ENCODE assay signal across 11 cellular contexts in the genomic region with DNA sequence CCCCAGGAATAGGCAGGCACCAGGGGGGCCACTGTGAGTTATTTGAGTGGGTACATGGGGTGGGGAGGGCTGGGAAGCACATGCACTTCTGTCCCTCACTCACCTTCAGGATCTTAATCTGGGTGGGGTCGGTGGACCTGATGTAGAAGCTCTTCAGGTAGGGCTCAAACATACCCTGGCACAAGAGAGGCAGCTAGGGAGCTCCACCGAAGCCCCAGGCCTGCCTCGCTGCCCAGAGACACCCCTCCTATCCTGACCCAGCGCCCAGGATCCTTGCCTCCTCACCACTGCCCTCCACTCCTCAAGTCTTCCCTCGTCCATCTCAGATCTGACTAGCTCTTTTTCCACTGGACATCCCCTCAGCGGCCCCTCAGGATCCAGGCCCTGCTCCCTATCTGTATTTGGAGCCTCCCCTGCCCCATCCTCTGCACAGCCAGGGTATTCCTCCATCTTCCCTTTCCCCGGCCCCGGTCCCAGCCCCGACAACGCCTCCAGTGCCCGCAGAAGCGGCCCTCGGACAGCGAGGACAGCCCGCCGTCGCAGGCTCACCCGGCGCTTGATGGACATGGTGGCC. TPM values are rescaled to one million over a fixed set of nuclear protein-coding genes. Genes with fewer than 3 reads are reported as not detected.
DNase-seq lines count a peak whose midpoint lies in the region; ATAC-seq and TF ChIP-seq lines count a peak whose summit lies in the region.
"Had no signal": no experiment of that assay in that cellular context is flagged by ENCODE, and none has a peak within 500 bp of the region (broad histone marks: within the 10 kb centered on the region; RNA-seq: fewer than 3 reads in every experiment).

No MANE protein-coding gene starts in this region.

- TF ChIP-seq CTCF in spleen (IDR thresholded peaks at IDR 0.05 in 8 of 11, conservative IDR thresholded peaks at IDR 0.05 in 3 of 11), result no peak
- no peak for TF ChIP-seq CTCF in GM20000 (IDR thresholded peaks at IDR 0.05; ENCODE audit: extremely low read depth, missing control alignments)

- H3K9me3 ChIP-seq in HUES48 (ENCODE audit: control insufficient read depth, insufficient read depth, low read length) (no peaks in the 10 kb centered on the region), iPS-18c (ENCODE audit: control insufficient read depth, insufficient read depth, low read length) (no peaks in the 10 kb centered on the region), spleen (no peaks in the 10 kb centered on the region)

- no peak overlapping the region for H3K27ac ChIP-seq in HUES48 (ENCODE audit: low read depth, low read length)
- H3K27ac ChIP-seq in spleen, result peak overlapping the region in 1 of 8 donors; percentile 82
- H3K27ac ChIP-seq: dorsolateral prefrontal cortex, RWPE1 had no signal

- H3K27me3 ChIP-seq in HUES48 (ENCODE audit: control insufficient read depth, insufficient read depth, low read length) (peaks cover 5% of the 10 kb centered on the region), spleen (replicated peaks in 1 of 7) (peaks cover 0 to 54% (median 25%) of the 10 kb centered on the region in 7 donors)
- H3K27me3 ChIP-seq: dorsolateral prefrontal cortex had no signal

- ATAC-seq in GM18517 (IDR thresholded peaks at IDR 0.05; ENCODE audit: unreplicated experiment), result no peak
- no peak for ATAC-seq in GM19395 (IDR thresholded peaks at IDR 0.05; ENCODE audit: unreplicated experiment)
- ATAC-seq in HG02973 (IDR thresholded peaks at IDR 0.05; ENCODE audit: unreplicated experiment), result no peak

- intact Hi-C loops in spleen (cut with DNase I; ENCODE audit: low total_unique reads), result no loop called here

- 30 to 39% (median 32%) methylated on average over 18 to 19 of the region's 19 CpGs for WGBS in spleen, 5 donors

- H3K4me3 ChIP-seq in HUES48 (ENCODE audit: low read depth, low read length) (peak overlapping the region; percentile 80), iPS-18c (ENCODE audit: insufficient read depth, low read depth, low read length) (peak overlapping the region; percentile 61), spleen (peak overlapping the region in 7 of 8 donors; percentile 33 to 75 (median 47))

- H3K4me1 ChIP-seq in HUES48 (ENCODE audit: control insufficient read depth, insufficient read depth, low read length), result peaks cover 11% of the 10 kb centered on the region
- H3K4me1 ChIP-seq in spleen, result peaks cover 0 to 18% (median 12%) of the 10 kb centered on the region in 6 donors

- peak; percentile 15 to 19 for DNase-seq in activated T-cell treated with anti-CD3 and anti-CD28 coated beads, Interleukin-2, amount 50 U/mL, for 48 hours
- DNase-seq in spleen (no peak), GM20000 (ENCODE audit: low spot score) (no peak)
- DNase-seq: dorsolateral prefrontal cortex, substantia nigra had no signal

- H3K9ac ChIP-seq in HUES48 (ENCODE audit: low read depth, low read length), result no peak overlapping the region; the same call in 1 of the 2 replicates

- TF ChIP-seq POLR2A in spleen (IDR thresholded peaks at IDR 0.05), result no peak

- H3K36me3 ChIP-seq in HUES48 (ENCODE audit: control insufficient read depth, insufficient read depth, low read length), result no peaks in the 10 kb centered on the region
- no peaks in the 10 kb centered on the region for H3K36me3 ChIP-seq in spleen

RNA-seq across cellular contexts. Expression of gene AP3B2, which starts 30.0 kb away (rescaled TPM):
- 1 to 10 TPM in 5 of 7 donors, under 1 TPM in 1, not detected in 1; 0.30 to 9.5 (median 1.5) TPM for total RNA-seq in spleen
- polyA plus RNA-seq in spleen, result under 1 TPM; 0.15 to 0.38 (median 0.22) TPM

RNA-seq across cellular contexts. Expression of gene CPEB1, which starts 32.5 kb away (rescaled TPM):
- 1 to 10 TPM in 1 of 7 donors, under 1 TPM in 6; 0.09 to 1.2 (median 0.46) TPM for total RNA-seq in spleen
- under 1 TPM; 0.39 to 0.48 (median 0.47) TPM for polyA plus RNA-seq in spleen

Comparison
In these comparisons a context has a peak if more than half of its experiments do, and no peak if none do; other contexts are left out.
1. DNase-seq: peak in activated T-cell treated with anti-CD3 and anti-CD28 coated beads, Interleukin-2, amount 50 U/mL, for 48 hours (2 of 2); none in spleen (single experiment) and GM20000 (single experiment).
2. Peak in every context shown above with its lines, with median percentiles within 50 percentile points of each other: H3K4me3 ChIP-seq.